Comparison of ENCODE assay signal across 13 cellular contexts in genomic region chr2:158795110-158795924, GRCh38. TPM values are rescaled to one million over a fixed set of nuclear protein-coding genes. Genes with fewer than 3 reads are reported as not detected.
A peak's percentile ranks its signal among the peaks of the same experiment; 100 is the strongest.
DNase-seq lines count a peak whose midpoint lies in the region; ATAC-seq, FAIRE-seq and TF ChIP-seq lines count a peak whose summit lies in the region.
"Had no signal": no experiment of that assay in that cellular context is flagged by ENCODE, and none has a peak within 500 bp of the region (broad histone marks: within the 10 kb centered on the region; RNA-seq: fewer than 3 reads in every experiment).

A gene with protein sequence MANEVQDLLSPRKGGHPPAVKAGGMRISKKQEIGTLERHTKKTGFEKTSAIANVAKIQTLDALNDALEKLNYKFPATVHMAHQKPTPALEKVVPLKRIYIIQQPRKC (plus strand): TSS chr2:158795317. CDS start chr2:158795373, 56 bp downstream.

- H3K4me3 Mint-ChIP-seq in activated T-helper 1 cell treated with anti-CD3 and anti-CD28 coated beads, Interleukin-12 subunit alpha, Interleukin-12 subunit beta, Interleukin-2, Interleukin-4 antibody, amounts not matched to agents 30 ng/mL and 10 ng/mL and 1 ng/mL, durations not matched to agents 14 hours and 24 hours and 36 hours: no peak within 1 kb of the TSS

- H3K9ac ChIP-seq in Karpas-422 (ENCODE audit: low read length): no peak within 1 kb of the TSS

- peaks cover 9% of the 10 kb centered on the region for H3K27me3 Mint-ChIP-seq in activated T-helper 1 cell treated with anti-CD3 and anti-CD28 coated beads, Interleukin-12 subunit alpha, Interleukin-12 subunit beta, Interleukin-2, Interleukin-4 antibody, amounts not matched to agents 30 ng/mL and 10 ng/mL and 1 ng/mL, durations not matched to agents 14 hours and 24 hours and 36 hours (ENCODE audit: insufficient read depth)

- H3K4me1 ChIP-seq in ascending aorta: no peaks in the 10 kb centered on the region
- H3K4me1 ChIP-seq in Karpas-422 (ENCODE audit: low read length): no peaks in the 10 kb centered on the region
- H3K4me1 ChIP-seq: Peyer's patch, tibial nerve had no signal

- TF ChIP-seq CTCF in ascending aorta (IDR thresholded peaks at IDR 0.05): no peak

- H3K9me3 ChIP-seq in ascending aorta: no peaks in the 10 kb centered on the region
- H3K9me3 ChIP-seq in Karpas-422 (ENCODE audit: low read length): no peaks in the 10 kb centered on the region
- H3K9me3 ChIP-seq: Peyer's patch, tibial nerve had no signal

- H2AFZ ChIP-seq in Karpas-422 (ENCODE audit: low read length): no peak within 1 kb of the TSS

- no peak within 1 kb of the TSS for H3K27ac Mint-ChIP-seq in activated T-helper 1 cell treated with anti-CD3 and anti-CD28 coated beads, Interleukin-12 subunit alpha, Interleukin-12 subunit beta, Interleukin-2, Interleukin-4 antibody, amounts not matched to agents 30 ng/mL and 10 ng/mL and 1 ng/mL, durations not matched to agents 14 hours and 24 hours and 36 hours

- intact Hi-C loops in ascending aorta (cut with DNase I): no loop called here
- intact Hi-C loops in activated T-helper 1 cell treated with anti-CD3 and anti-CD28 coated beads, Interleukin-12 subunit alpha, Interleukin-12 subunit beta, Interleukin-2, Interleukin-4 antibody, amounts not matched to agents 30 ng/mL and 10 ng/mL and 1 ng/mL, durations not matched to agents 14 hours and 24 hours and 36 hours (cut with micrococcal nuclease): no loop called here

- no peaks in the 10 kb centered on the region for H3K9me3 Mint-ChIP-seq in activated T-helper 1 cell treated with anti-CD3 and anti-CD28 coated beads, Interleukin-12 subunit alpha, Interleukin-12 subunit beta, Interleukin-2, Interleukin-4 antibody, amounts not matched to agents 30 ng/mL and 10 ng/mL and 1 ng/mL, durations not matched to agents 14 hours and 24 hours and 36 hours

- no peaks in the 10 kb centered on the region for H3K9me2 ChIP-seq in Karpas-422 (replicated peaks; ENCODE audit: insufficient read depth, low read length)

- no peaks in the 10 kb centered on the region for H3K36me3 Mint-ChIP-seq in activated T-helper 1 cell treated with anti-CD3 and anti-CD28 coated beads, Interleukin-12 subunit alpha, Interleukin-12 subunit beta, Interleukin-2, Interleukin-4 antibody, amounts not matched to agents 30 ng/mL and 10 ng/mL and 1 ng/mL, durations not matched to agents 14 hours and 24 hours and 36 hours (ENCODE audit: low read depth)

- no peaks in the 10 kb centered on the region for H3K79me2 ChIP-seq in Karpas-422 (ENCODE audit: low read length)

- H4K20me1 ChIP-seq in Karpas-422 (ENCODE audit: insufficient read depth, low read depth, low read length): no peaks in the 10 kb centered on the region

- ATAC-seq in HG03108 (IDR thresholded peaks at IDR 0.05; ENCODE audit: unreplicated experiment): no peak

- no peaks in the 10 kb centered on the region for H3K27me3 ChIP-seq in ascending aorta
- no peaks in the 10 kb centered on the region for H3K27me3 ChIP-seq in Karpas-422 (ENCODE audit: low read length)
- H3K27me3 ChIP-seq: Peyer's patch, tibial nerve had no signal

- H3K4me3 ChIP-seq in ascending aorta (peak within 1 kb of the TSS; percentile 22 to 47), Karpas-422 (ENCODE audit: low read length) (no peak within 1 kb of the TSS)
- H3K4me3 ChIP-seq: Peyer's patch, tibial nerve had no signal

- no peak within 1 kb of the TSS for H3K4me2 ChIP-seq in Karpas-422 (ENCODE audit: low read depth, low read length, poor library complexity, severe bottlenecking)

- DNase-seq in COR-L47 (lab: John Stamatoyannopoulos, UW) (peak; percentile 69), NCI-H1092 treated with DMSO at 0.1 percent for 48 hours (lab: John Stamatoyannopoulos, UW) (peak; percentile 25), ascending aorta (ENCODE audit: low spot score in 2 of 2) (no peak), myocyte (ENCODE audit: low read depth) (peak; percentile 68), Karpas-422 (no peak), GM19239 (ENCODE audit: insufficient read length, low spot score) (no peak)
- no peak for DNase-seq in activated T-helper 1 cell treated with anti-CD3 and anti-CD28 coated beads, Interleukin-12 subunit alpha, Interleukin-12 subunit beta, Interleukin-2, Interleukin-4 antibody, amounts not matched to agents 30 ng/mL and 10 ng/mL and 1 ng/mL, durations not matched to agents 14 hours and 24 hours and 36 hours (ENCODE audit: low spot score)
- DNase-seq: Peyer's patch had no signal

- H3K27ac ChIP-seq in ascending aorta (no peak within 1 kb of the TSS), Karpas-422 (ENCODE audit: low read length) (no peak within 1 kb of the TSS)
- H3K27ac ChIP-seq: Peyer's patch, tibial nerve had no signal

- FAIRE-seq in GM19239 (lab: Jason Lieb, UNC): no peak
- FAIRE-seq: GM18507 had no signal

- no peaks in the 10 kb centered on the region for H3K4me1 Mint-ChIP-seq in activated T-helper 1 cell treated with anti-CD3 and anti-CD28 coated beads, Interleukin-12 subunit alpha, Interleukin-12 subunit beta, Interleukin-2, Interleukin-4 antibody, amounts not matched to agents 30 ng/mL and 10 ng/mL and 1 ng/mL, durations not matched to agents 14 hours and 24 hours and 36 hours (ENCODE audit: low read depth)

- H3K36me3 ChIP-seq in ascending aorta: no peaks in the 10 kb centered on the region
- no peaks in the 10 kb centered on the region for H3K36me3 ChIP-seq in Karpas-422 (ENCODE audit: insufficient read depth, low read length)
- H3K36me3 ChIP-seq: Peyer's patch, tibial nerve had no signal

RNA-seq across cellular contexts. Expression of the gene that starts here (rescaled TPM):
- total RNA-seq in ascending aorta (not detected), myocyte (0.73 TPM in 1 of 2 replicates, not detected in the other)
- 2.4 TPM for polyA plus RNA-seq in myocyte (2012)
- total RNA-seq in Karpas-422 (2014; rRNA removed; shearing (Covaris generic); ENCODE audit: low replicate concordance): not detected in 2 replicates
- total RNA-seq in activated T-helper 1 cell treated with anti-CD3 and anti-CD28 coated beads, Interleukin-12 subunit alpha, Interleukin-12 subunit beta, Interleukin-2, Interleukin-4 antibody, amounts not matched to agents 30 ng/mL and 10 ng/mL and 1 ng/mL, durations not matched to agents 14 hours and 24 hours and 36 hours: not detected in 2 replicates
- total RNA-seq: fibroblast of villous mesenchyme, mononuclear cell, Peyer's patch had no signal

Comparison
In these comparisons a context has a peak if more than half of its experiments do, and no peak if none do; other contexts are left out.
1. DNase-seq: peak in COR-L47 (single experiment), NCI-H1092 treated with DMSO at 0.1 percent for 48 hours (single experiment) and myocyte (single experiment); none in ascending aorta (0 of 2), Karpas-422 (single experiment), GM19239 (single experiment) and activated T-helper 1 cell treated with anti-CD3 and anti-CD28 coated beads, Interleukin-12 subunit alpha, Interleukin-12 subunit beta, Interleukin-2, Interleukin-4 antibody, amounts not matched to agents 30 ng/mL and 10 ng/mL and 1 ng/mL, durations not matched to agents 14 hours and 24 hours and 36 hours (single experiment).